Comparison of ENCODE assay signal across 1 cellular context in genomic region chr1:57017717-57018116, GRCh38.
TF ChIP-seq lines count a peak whose summit lies in the region.

No MANE protein-coding gene starts in this region.

TF ChIP-seq in SK-N-SH treated with all-trans-retinoic acid at 6 μM for 48 hours, 23 proteins besides CTCF, POLR2A, EP300 and RAD21 (continued from another document):
- TF ChIP-seq TSHZ2 (CRISPR knock-in tag; IDR thresholded peaks at IDR 0.05) = no peak
TF ChIP-seq in SK-N-SH treated with all-trans-retinoic acid at 6 μM for 48 hours: peak in this region for 0.
